ENCODE assay signal across 8 cellular contexts in the genomic region with DNA sequence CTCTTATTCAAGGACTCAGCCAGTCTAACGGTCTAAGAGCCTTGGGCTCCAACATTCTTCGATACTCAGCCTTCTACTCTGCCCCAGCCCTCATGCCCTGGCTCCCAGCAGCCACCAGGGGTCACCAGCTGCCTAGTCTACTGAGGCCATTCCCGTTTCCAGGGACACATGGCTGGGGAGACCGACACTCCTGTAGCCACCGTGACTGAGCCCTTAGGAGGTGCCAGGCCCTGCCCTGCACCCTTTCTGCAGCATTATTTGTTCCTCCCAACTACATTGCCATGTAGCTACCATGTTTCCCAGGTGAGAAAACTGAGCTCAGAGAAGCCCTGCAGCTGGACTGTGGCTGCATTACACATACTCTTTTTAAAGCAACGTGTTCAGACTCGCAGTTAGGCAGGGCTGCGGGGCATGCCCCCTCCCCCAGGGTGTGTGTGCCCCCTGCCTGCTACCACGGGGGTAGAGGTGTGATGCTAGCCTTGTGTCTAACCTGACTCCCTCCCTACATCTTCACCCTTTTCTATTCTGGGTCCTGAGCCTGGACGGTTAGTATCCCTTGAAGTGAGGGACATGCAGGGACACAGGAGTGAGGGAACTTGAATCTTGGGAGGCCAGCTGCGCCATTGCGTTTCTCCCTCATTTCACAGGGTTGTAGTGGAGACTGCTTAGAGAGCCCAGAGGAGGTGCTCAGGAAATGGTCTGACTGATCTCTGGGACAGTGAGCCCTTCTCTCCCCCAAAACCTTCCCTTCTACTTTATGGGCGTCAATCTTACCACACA. TPM values are rescaled to one million over a fixed set of nuclear protein-coding genes. Genes with fewer than 3 reads are reported as not detected.
DNase-seq lines count a peak whose midpoint lies in the region; ATAC-seq and TF ChIP-seq lines count a peak whose summit lies in the region.

No MANE protein-coding gene starts in this region.

- H2AFZ ChIP-seq in OCI-LY3 (ENCODE audit: low read depth, low read length), result no peak overlapping the region

- H3K9ac ChIP-seq in OCI-LY3 (ENCODE audit: low read length), result no peak overlapping the region

- H3K4me1 ChIP-seq in OCI-LY3 (ENCODE audit: low read length), result peaks cover 5% of the 10 kb centered on the region
- H3K4me1 ChIP-seq in uterus, result peaks cover 0 to 11% of the 10 kb centered on the region in 2 donors

- peak overlapping the region; percentile 65 for H3K27ac Mint-ChIP-seq in activated T-helper 1 cell treated with anti-CD3 and anti-CD28 coated beads, Interleukin-12 subunit alpha, Interleukin-12 subunit beta, Interleukin-2, Interleukin-4 antibody, amounts not matched to agents 30 ng/mL and 10 ng/mL and 1 ng/mL, durations not matched to agents 14 hours and 24 hours and 36 hours
- peak overlapping the region; percentile 83 for H3K27ac Mint-ChIP-seq in neural crest cell (ENCODE audit: unreplicated experiment)

- peaks cover 17% of the 10 kb centered on the region for H4K20me1 ChIP-seq in OCI-LY3 (ENCODE audit: insufficient read depth, low read length)

- TF ChIP-seq CTCF in OCI-LY3 (IDR thresholded peaks at IDR 0.05; ENCODE audit: low read depth, low read length) (peak; percentile 74), fibroblast of pulmonary artery (IDR thresholded peaks at IDR 0.05; ENCODE audit: low read length, missing control alignments) (peak; percentile 99), neural crest cell (conservative IDR thresholded peaks at IDR 0.05) (peak; percentile 97), uterus (IDR thresholded peaks at IDR 0.05) (peak; percentile 93 to 98 (median 96))

- no peak overlapping the region for H3K27ac ChIP-seq in OCI-LY3 (ENCODE audit: low read length)
- H3K27ac ChIP-seq in uterus, result peak overlapping the region; percentile 76

- H3K4me3 Mint-ChIP-seq in activated T-helper 1 cell treated with anti-CD3 and anti-CD28 coated beads, Interleukin-12 subunit alpha, Interleukin-12 subunit beta, Interleukin-2, Interleukin-4 antibody, amounts not matched to agents 30 ng/mL and 10 ng/mL and 1 ng/mL, durations not matched to agents 14 hours and 24 hours and 36 hours, result no peak overlapping the region
- H3K4me3 Mint-ChIP-seq in neural crest cell, result peak overlapping the region; percentile 21

- in situ Hi-C loops in KBM-7 (cut with MboI; ENCODE audit: low pct_unique_long_range_greater_than_20kb, low sequenced_read_pairs), result loop anchor here (25.0 kb wide), 1 partner anchor 331 kb away; no protein-coding TSS in a partner anchor

- peaks cover 76% of the 10 kb centered on the region for H3K36me3 ChIP-seq in OCI-LY3 (replicated peaks; ENCODE audit: low read depth, low read length)
- no peaks in the 10 kb centered on the region for H3K36me3 ChIP-seq in uterus

- peaks cover 27% of the 10 kb centered on the region for H3K4me1 Mint-ChIP-seq in activated T-helper 1 cell treated with anti-CD3 and anti-CD28 coated beads, Interleukin-12 subunit alpha, Interleukin-12 subunit beta, Interleukin-2, Interleukin-4 antibody, amounts not matched to agents 30 ng/mL and 10 ng/mL and 1 ng/mL, durations not matched to agents 14 hours and 24 hours and 36 hours (ENCODE audit: low read depth)
- H3K4me1 Mint-ChIP-seq in neural crest cell, result peaks cover 9% of the 10 kb centered on the region

- H3K27me3 ChIP-seq in OCI-LY3 (ENCODE audit: low read depth, low read length), result no peaks in the 10 kb centered on the region
- no peaks in the 10 kb centered on the region for H3K27me3 ChIP-seq in uterus

- H3K79me2 ChIP-seq in OCI-LY3 (ENCODE audit: low read length), result no peaks in the 10 kb centered on the region

- no peaks in the 10 kb centered on the region for H3K27me3 Mint-ChIP-seq in activated T-helper 1 cell treated with anti-CD3 and anti-CD28 coated beads, Interleukin-12 subunit alpha, Interleukin-12 subunit beta, Interleukin-2, Interleukin-4 antibody, amounts not matched to agents 30 ng/mL and 10 ng/mL and 1 ng/mL, durations not matched to agents 14 hours and 24 hours and 36 hours (ENCODE audit: insufficient read depth)
- H3K27me3 Mint-ChIP-seq in neural crest cell (ENCODE audit: low read depth), result peaks cover 3% of the 10 kb centered on the region

- no peak overlapping the region for H3K4me3 ChIP-seq in OCI-LY3 (ENCODE audit: low read length)
- no peak overlapping the region for H3K4me3 ChIP-seq in fibroblast of pulmonary artery (replicated peaks; ENCODE audit: low read depth, low read length)
- H3K4me3 ChIP-seq in uterus, result no peak overlapping the region

- H3K9me3 ChIP-seq in OCI-LY3 (ENCODE audit: insufficient read depth, low read length), result no peaks in the 10 kb centered on the region
- H3K9me3 ChIP-seq in uterus, result no peaks in the 10 kb centered on the region

- peak in 1 of 2 donors; percentile 20 for TF ChIP-seq POLR2A in uterus (IDR thresholded peaks at IDR 0.05)

- peaks cover 31% of the 10 kb centered on the region for H3K36me3 Mint-ChIP-seq in activated T-helper 1 cell treated with anti-CD3 and anti-CD28 coated beads, Interleukin-12 subunit alpha, Interleukin-12 subunit beta, Interleukin-2, Interleukin-4 antibody, amounts not matched to agents 30 ng/mL and 10 ng/mL and 1 ng/mL, durations not matched to agents 14 hours and 24 hours and 36 hours (ENCODE audit: low read depth)
- no peaks in the 10 kb centered on the region for H3K36me3 Mint-ChIP-seq in neural crest cell (ENCODE audit: low read depth)

- peak; percentile 74 for DNase-seq in DMS153 treated with DMSO at 0.1 percent for 48 hours (lab: John Stamatoyannopoulos, UW; ENCODE audit: unreplicated experiment)
- peak; percentile 86 for DNase-seq in KBM-7
- DNase-seq in activated T-helper 1 cell treated with anti-CD3 and anti-CD28 coated beads, Interleukin-12 subunit alpha, Interleukin-12 subunit beta, Interleukin-2, Interleukin-4 antibody, amounts not matched to agents 30 ng/mL and 10 ng/mL and 1 ng/mL, durations not matched to agents 14 hours and 24 hours and 36 hours (ENCODE audit: low spot score), result no peak
- DNase-seq in fibroblast of pulmonary artery (ENCODE audit: low read depth), result peak; percentile 82
- DNase-seq in neural crest cell (ENCODE audit: low read depth, low spot score), result peak; percentile 82
- peak; percentile 85 to 86 for DNase-seq in uterus

- intact Hi-C loops in activated T-helper 1 cell treated with anti-CD3 and anti-CD28 coated beads, Interleukin-12 subunit alpha, Interleukin-12 subunit beta, Interleukin-2, Interleukin-4 antibody, amounts not matched to agents 30 ng/mL and 10 ng/mL and 1 ng/mL, durations not matched to agents 14 hours and 24 hours and 36 hours (cut with micrococcal nuclease), result loop anchor here (1.0 to 2.0 kb wide), 2 partner anchors 347 to 411 kb away; no protein-coding TSS in a partner anchor
- intact Hi-C loops in uterus (cut with DNase I; ENCODE audit: low total_unique reads), result loop anchor here (5.0 kb wide), 1 partner anchor 346 kb away; no protein-coding TSS in a partner anchor

- no peaks in the 10 kb centered on the region for H3K9me3 Mint-ChIP-seq in activated T-helper 1 cell treated with anti-CD3 and anti-CD28 coated beads, Interleukin-12 subunit alpha, Interleukin-12 subunit beta, Interleukin-2, Interleukin-4 antibody, amounts not matched to agents 30 ng/mL and 10 ng/mL and 1 ng/mL, durations not matched to agents 14 hours and 24 hours and 36 hours
- H3K9me3 Mint-ChIP-seq in neural crest cell, result no peaks in the 10 kb centered on the region

- ATAC-seq in HG03039 (IDR thresholded peaks at IDR 0.05; ENCODE audit: unreplicated experiment), result no peak

- H3K4me2 ChIP-seq in OCI-LY3 (ENCODE audit: low read length), result no peak overlapping the region

RNA-seq across cellular contexts. Expression of a gene that starts 17.5 kb away (rescaled TPM):
- total RNA-seq in activated T-helper 1 cell treated with anti-CD3 and anti-CD28 coated beads, Interleukin-12 subunit alpha, Interleukin-12 subunit beta, Interleukin-2, Interleukin-4 antibody, amounts not matched to agents 30 ng/mL and 10 ng/mL and 1 ng/mL, durations not matched to agents 14 hours and 24 hours and 36 hours, result 69.2 and 71.1 TPM in 2 replicates
- 22.7 and 24.5 TPM in 2 replicates for total RNA-seq in neural crest cell
- total RNA-seq in uterus, result 10 to 100 TPM; 20.7 to 57.6 (median 32.3) TPM

RNA-seq across cellular contexts. Expression of a gene that starts 37.9 kb away (rescaled TPM):
- 19.8 and 23.9 TPM in 2 replicates for total RNA-seq in activated T-helper 1 cell treated with anti-CD3 and anti-CD28 coated beads, Interleukin-12 subunit alpha, Interleukin-12 subunit beta, Interleukin-2, Interleukin-4 antibody, amounts not matched to agents 30 ng/mL and 10 ng/mL and 1 ng/mL, durations not matched to agents 14 hours and 24 hours and 36 hours
- total RNA-seq in neural crest cell (12.6 and 13.5 TPM in 2 replicates), uterus (10 to 100 TPM; 19.1 to 85.3 (median 53.0) TPM)
